33 cellular contexts compared by ENCODE assay signal in genomic region chr3:49253512-49253911, GRCh38.
"Had no signal": no experiment of that assay in that cellular context is flagged by ENCODE, and none has a peak within 500 bp of the region (broad histone marks: within the 10 kb centered on the region; RNA-seq: fewer than 3 reads in every experiment).

No MANE protein-coding gene starts in this region.

- H3K27me3 Mint-ChIP-seq: activated CD4-positive, alpha-beta T cell treated with anti-CD3 and anti-CD28 coated beads for 36 hours; activated CD4-positive, alpha-beta T cell treated with anti-CD3 and anti-CD28 coated beads, Interleukin-2, amount 10 ng/mL, durations not matched to agents 7 days and 5 days; activated naive CD4-positive, alpha-beta T cell treated with anti-CD3 and anti-CD28 coated beads, Interleukin-2, amount 50 U/mL, for 24 hours; activated naive CD8-positive, alpha-beta T cell treated with anti-CD3 and anti-CD28 coated beads, Interleukin-2, amount 10 ng/mL, durations not matched to agents 7 days and 5 days had no signal

- H3K9me3 Mint-ChIP-seq: activated CD4-positive, alpha-beta T cell treated with anti-CD3 and anti-CD28 coated beads, Interleukin-2, amount 10 ng/mL, durations not matched to agents 7 days and 5 days; activated naive CD4-positive, alpha-beta T cell treated with anti-CD3 and anti-CD28 coated beads, Interleukin-2, amount 50 U/mL, for 24 hours; activated naive CD8-positive, alpha-beta T cell treated with anti-CD3 and anti-CD28 coated beads, Interleukin-2, amount 10 ng/mL, durations not matched to agents 7 days and 5 days; activated T-cell treated with anti-CD3 and anti-CD28 coated beads, Interleukin-2, amount 50 U/mL, for 4 hours; activated T-helper 1 cell treated with anti-CD3 and anti-CD28 coated beads, Interleukin-12 subunit alpha, Interleukin-12 subunit beta, Interleukin-2, Interleukin-4 antibody, amounts not matched to agents 30 ng/mL and 10 ng/mL and 1 ng/mL, durations not matched to agents 14 hours and 24 hours and 36 hours; central memory CD8-positive, alpha-beta T cell; T-cell; WTC11 had no signal

- H3K27ac Mint-ChIP-seq: activated CD4-positive, alpha-beta T cell treated with anti-CD3 and anti-CD28 coated beads for 36 hours; activated CD4-positive, alpha-beta T cell treated with anti-CD3 and anti-CD28 coated beads, Interleukin-2, amount 10 ng/mL, durations not matched to agents 7 days and 5 days; activated CD8-positive, alpha-beta T cell treated with anti-CD3 and anti-CD28 coated beads, Interleukin-2, amount 10 ng/mL, durations not matched to agents 7 days and 5 days; activated naive CD4-positive, alpha-beta T cell treated with anti-CD3 and anti-CD28 coated beads, Interleukin-2, amount 50 U/mL, for 24 hours; activated naive CD8-positive, alpha-beta T cell treated with anti-CD3 and anti-CD28 coated beads, Interleukin-2, amount 10 ng/mL, durations not matched to agents 7 days and 5 days; activated T-helper 1 cell treated with anti-CD3 and anti-CD28 coated beads, Interleukin-12 subunit alpha, Interleukin-12 subunit beta, Interleukin-2, Interleukin-4 antibody, amounts not matched to agents 30 ng/mL and 10 ng/mL and 1 ng/mL, durations not matched to agents 14 hours and 24 hours and 36 hours; T-cell; WTC11 had no signal

- H3K4me3 ChIP-seq: ascending aorta, cardiac muscle cell, colonic mucosa, Peyer's patch had no signal

- DNase-seq: activated CD4-positive, alpha-beta T cell treated with anti-CD3 and anti-CD28 coated beads for 36 hours; activated CD4-positive, alpha-beta T cell treated with anti-CD3 and anti-CD28 coated beads, Interleukin-2, amount 10 ng/mL, durations not matched to agents 7 days and 5 days; activated CD4-positive, alpha-beta T cell treated with anti-CD3 and anti-CD28 coated beads, Interleukin-2, amount 50 U/mL, for 48 hours; activated CD8-positive, alpha-beta memory T cell treated with anti-CD3 and anti-CD28 coated beads, Interleukin-2, amount 50 U/mL, for 4 hours; activated CD8-positive, alpha-beta T cell treated with anti-CD3 and anti-CD28 coated beads, Interleukin-2, amount 10 ng/mL, durations not matched to agents 7 days and 5 days; activated naive CD4-positive, alpha-beta T cell treated with Interleukin-2 at 50 U/mL for 16 hours; activated naive CD8-positive, alpha-beta T cell treated with anti-CD3 and anti-CD28 coated beads, Interleukin-2, amount 10 ng/mL, durations not matched to agents 7 days and 5 days; activated T-cell treated with anti-CD3 and anti-CD28 coated beads for 4 hours; activated T-cell treated with anti-CD3 and anti-CD28 coated beads, Interleukin-2, amount 50 U/mL, for 4 hours; amygdala; colonic mucosa; MM.1S; MV-4-11; NCI-H1092; NCI-H1436 treated with DMSO at 0.1 percent for 48 hours; NCI-H1694 treated with DMSO at 0.1 percent for 48 hours; NCI-H2029; NCI-H345; NCI-H524 treated with DMSO at 0.1 percent for 48 hours; RPMI8226; SHP77 treated with DMSO at 0.1 percent for 48 hours; T-cell; T-helper 2 cell; T1000 had no signal

- H3K27me3 ChIP-seq: ascending aorta, cardiac muscle cell, colonic mucosa, Peyer's patch had no signal

- H3K36me3 Mint-ChIP-seq: activated naive CD4-positive, alpha-beta T cell treated with anti-CD3 and anti-CD28 coated beads, Interleukin-2, amount 50 U/mL, for 24 hours; activated naive CD8-positive, alpha-beta T cell treated with anti-CD3 and anti-CD28 coated beads, Interleukin-2, amount 10 ng/mL, durations not matched to agents 7 days and 5 days; T-cell; WTC11 had no signal

- ATAC-seq: activated CD4-positive, alpha-beta T cell treated with anti-CD3 and anti-CD28 coated beads for 36 hours; activated CD4-positive, CD25-positive, alpha-beta regulatory T cell treated with anti-CD3 and anti-CD28 coated beads, Interleukin-2, amount 50 U/mL, for 24 hours; activated CD8-positive, alpha-beta T cell treated with anti-CD3 and anti-CD28 coated beads, Interleukin-2, amount 10 ng/mL, durations not matched to agents 7 days and 5 days; activated T-cell treated with anti-CD3 and anti-CD28 coated beads, Interleukin-2, amount 50 U/mL, for 4 hours; SK-N-SH treated with all-trans-retinoic acid at 6 μM for 48 hours; T-cell; WTC11 had no signal

- H3K4me1 ChIP-seq: ascending aorta, colonic mucosa had no signal

- H3K36me3 ChIP-seq: ascending aorta, cardiac muscle cell, colonic mucosa, Peyer's patch had no signal

- H3K4me1 Mint-ChIP-seq: activated CD4-positive, alpha-beta T cell treated with anti-CD3 and anti-CD28 coated beads for 36 hours; activated naive CD4-positive, alpha-beta T cell treated with anti-CD3 and anti-CD28 coated beads, Interleukin-2, amount 50 U/mL, for 24 hours; central memory CD8-positive, alpha-beta T cell; T-cell; WTC11 had no signal

- H3K27ac ChIP-seq: ascending aorta, cardiac muscle cell, colonic mucosa, Peyer's patch had no signal

- H3K9me3 ChIP-seq: ascending aorta, colonic mucosa, Peyer's patch had no signal

- H3K4me3 Mint-ChIP-seq: activated CD4-positive, alpha-beta T cell treated with anti-CD3 and anti-CD28 coated beads for 36 hours; activated CD4-positive, alpha-beta T cell treated with anti-CD3 and anti-CD28 coated beads, Interleukin-2, amount 10 ng/mL, durations not matched to agents 7 days and 5 days; activated CD8-positive, alpha-beta T cell treated with anti-CD3 and anti-CD28 coated beads, Interleukin-2, amount 10 ng/mL, durations not matched to agents 7 days and 5 days; activated naive CD4-positive, alpha-beta T cell treated with anti-CD3 and anti-CD28 coated beads, Interleukin-2, amount 50 U/mL, for 24 hours; activated naive CD8-positive, alpha-beta T cell treated with anti-CD3 and anti-CD28 coated beads, Interleukin-2, amount 10 ng/mL, durations not matched to agents 7 days and 5 days; activated T-cell treated with anti-CD3 and anti-CD28 coated beads, Interleukin-2, amount 50 U/mL, for 4 hours; activated T-helper 1 cell treated with anti-CD3 and anti-CD28 coated beads, Interleukin-12 subunit alpha, Interleukin-12 subunit beta, Interleukin-2, Interleukin-4 antibody, amounts not matched to agents 30 ng/mL and 10 ng/mL and 1 ng/mL, durations not matched to agents 14 hours and 24 hours and 36 hours; central memory CD8-positive, alpha-beta T cell; T-cell; WTC11 had no signal
